ENCODE assay signal across 8 cellular contexts in genomic region chr2:118032169-118033013, GRCh38. TPM values are rescaled to one million over a fixed set of nuclear protein-coding genes. Genes with fewer than 3 reads are reported as not detected.
DNase-seq lines count a peak whose midpoint lies in the region; ATAC-seq and TF ChIP-seq lines count a peak whose summit lies in the region.

No MANE protein-coding gene starts in this region.

- no peak overlapping the region for H3K27ac Mint-ChIP-seq in activated CD4-positive, alpha-beta memory T cell treated with anti-CD3 and anti-CD28 coated beads, Interleukin-2, amount 10 ng/mL, durations not matched to agents 7 days and 5 days

- H3K4me1 ChIP-seq in trophoblast cell (ENCODE audit: control insufficient read depth in 1 of 2, insufficient read depth in 2 of 2, low read length in 2 of 2), result no peaks in the 10 kb centered on the region

- H3K18ac ChIP-seq in trophoblast cell (ENCODE audit: low read length), result no peak overlapping the region

- H2BK12ac ChIP-seq in trophoblast cell (ENCODE audit: low read length), result no peak overlapping the region

- no peaks in the 10 kb centered on the region for H3K79me1 ChIP-seq in trophoblast cell (ENCODE audit: low read length)

- no peaks in the 10 kb centered on the region for H3K4me1 Mint-ChIP-seq in activated CD4-positive, alpha-beta memory T cell treated with anti-CD3 and anti-CD28 coated beads, Interleukin-2, amount 10 ng/mL, durations not matched to agents 7 days and 5 days

- DNase-seq in BJ (ENCODE audit: low read depth), result no peak
- peak; percentile 11 for DNase-seq in NCI-H2029 (lab: John Stamatoyannopoulos, UW)
- peak; percentile 44 for DNase-seq in activated CD4-positive, alpha-beta memory T cell treated with anti-CD3 and anti-CD28 coated beads, Interleukin-2, amount 10 ng/mL, durations not matched to agents 7 days and 5 days
- DNase-seq in fibroblast of peridontal ligament (ENCODE audit: extremely low read depth), result peak; percentile 56
- peak; percentile 29 to 72 for DNase-seq in trophoblast cell

- H3K79me2 ChIP-seq in trophoblast cell (ENCODE audit: control insufficient read depth, insufficient read depth, low read length, poor library complexity), result no peaks in the 10 kb centered on the region

- 100% methylated on average over 1 of the region's 4 CpGs for WGBS in trophoblast cell (ENCODE audit: extremely low coverage, insufficient coverage, insufficient read length)

- H3K27me3 ChIP-seq in BJ (ENCODE audit: control insufficient read depth, insufficient read depth, low read length), result peaks cover 2% of the 10 kb centered on the region
- H3K27me3 ChIP-seq in trophoblast cell (ENCODE audit: insufficient read depth, low read length), result no peaks in the 10 kb centered on the region

- no peak overlapping the region for H4K8ac ChIP-seq in trophoblast cell (ENCODE audit: low read depth, low read length)

- ATAC-seq in GM18505 (IDR thresholded peaks at IDR 0.05; ENCODE audit: unreplicated experiment), result peak; percentile 77
- peak; percentile 88 for ATAC-seq in HG02870 (IDR thresholded peaks at IDR 0.05; ENCODE audit: unreplicated experiment)
- ATAC-seq in GM18907 (IDR thresholded peaks at IDR 0.05; ENCODE audit: unreplicated experiment), result no peak

- no peak overlapping the region for H4K91ac ChIP-seq in trophoblast cell (ENCODE audit: low read depth, low read length)

- no peak overlapping the region for H2AFZ ChIP-seq in trophoblast cell (ENCODE audit: insufficient read depth, low read length, poor library complexity)

- H3K4me3 ChIP-seq in BJ (ENCODE audit: low read depth, low read length), result no peak overlapping the region
- no peak overlapping the region for H3K4me3 ChIP-seq in trophoblast cell (ENCODE audit: low read depth, low read length)

- TF ChIP-seq CTCF in BJ (IDR thresholded peaks at IDR 0.05; ENCODE audit: insufficient read depth, low read depth, low read length), result peak; percentile 73

- peaks cover 55% of the 10 kb centered on the region for H3K27me3 Mint-ChIP-seq in activated CD4-positive, alpha-beta memory T cell treated with anti-CD3 and anti-CD28 coated beads, Interleukin-2, amount 10 ng/mL, durations not matched to agents 7 days and 5 days

- H2BK5ac ChIP-seq in trophoblast cell (ENCODE audit: low read depth, low read length, poor library complexity), result no peak overlapping the region

- no peak overlapping the region for H2BK120ac ChIP-seq in trophoblast cell (ENCODE audit: insufficient read depth, low read length, poor library complexity)

- no peak overlapping the region for H3K14ac ChIP-seq in trophoblast cell (ENCODE audit: low read length)

- no peak overlapping the region for H2AK5ac ChIP-seq in trophoblast cell (ENCODE audit: low read length)

- no peak overlapping the region for H3K9ac ChIP-seq in trophoblast cell (ENCODE audit: low read length)

- CTCF ChIA-PET in BJ (lab: Yijun Ruan, JAX), result interaction anchor here (0.7 to 3.1 kb wide), 23 partner anchors 9 to 834 kb away, joined by 3 to 17 read pairs (median 5); partner anchors contain the start of gene CCDC93
- CTCF ChIA-PET in activated CD4-positive, alpha-beta memory T cell treated with anti-CD3 and anti-CD28 coated beads, Interleukin-2, amount 10 ng/mL, durations not matched to agents 7 days and 5 days (lab: Charles Lee), result interaction anchor here (0.6 to 3.9 kb wide), 27 partner anchors 8 to 850 kb away, joined by 3 to 23 read pairs (median 4); partner anchors contain the start of gene CCDC93

- peaks cover 7% of the 10 kb centered on the region for H3K9me3 Mint-ChIP-seq in activated CD4-positive, alpha-beta memory T cell treated with anti-CD3 and anti-CD28 coated beads, Interleukin-2, amount 10 ng/mL, durations not matched to agents 7 days and 5 days

- no peaks in the 10 kb centered on the region for H3K9me3 ChIP-seq in trophoblast cell (ENCODE audit: insufficient read depth, low read depth, low read length)

- peaks cover 3% of the 10 kb centered on the region for H3K36me3 Mint-ChIP-seq in activated CD4-positive, alpha-beta memory T cell treated with anti-CD3 and anti-CD28 coated beads, Interleukin-2, amount 10 ng/mL, durations not matched to agents 7 days and 5 days (ENCODE audit: low read depth)

- H3K23ac ChIP-seq in trophoblast cell (ENCODE audit: low read length), result no peak overlapping the region

- no peak overlapping the region for H3K4me2 ChIP-seq in trophoblast cell (ENCODE audit: low read length)

- POLR2A ChIA-PET in BJ (lab: Charles Lee), result no interaction called here
- POLR2A ChIA-PET in activated CD4-positive, alpha-beta memory T cell treated with anti-CD3 and anti-CD28 coated beads, Interleukin-2, amount 10 ng/mL, durations not matched to agents 7 days and 5 days (lab: Charles Lee), result interaction anchor here (1.3 kb wide), 1 partner anchor 15 kb away, joined by 3 read pairs; no protein-coding TSS in a partner anchor

- TF ChIP-seq POLR2A in GM18505 (IDR thresholded peaks at IDR 0.05; ENCODE audit: borderline replicate concordance, extremely low read depth, insufficient read depth, insufficient read length), result no peak

- H3K4me3 Mint-ChIP-seq in activated CD4-positive, alpha-beta memory T cell treated with anti-CD3 and anti-CD28 coated beads, Interleukin-2, amount 10 ng/mL, durations not matched to agents 7 days and 5 days, result no peak overlapping the region

- H3K36me3 ChIP-seq in BJ (ENCODE audit: control insufficient read depth, insufficient read depth, low read length) (no peaks in the 10 kb centered on the region), trophoblast cell (ENCODE audit: control insufficient read depth in 1 of 2, insufficient read depth in 2 of 2, low read length in 2 of 2) (no peaks in the 10 kb centered on the region)

- H3K27ac ChIP-seq in trophoblast cell (ENCODE audit: low read depth, low read length), result no peak overlapping the region

- no peak overlapping the region for H4K12ac ChIP-seq in trophoblast cell (ENCODE audit: low read depth, low read length)

- H3K4ac ChIP-seq in trophoblast cell (ENCODE audit: low read depth, low read length), result no peak overlapping the region

RNA-seq across cellular contexts. Expression of gene CCDC93, which starts 18.5 kb away (rescaled TPM):
- 12.8 and 17.3 TPM in 2 replicates for polyA plus RNA-seq in BJ (2011; rRNA removed)
- polyA minus RNA-seq in BJ (2011; rRNA and poly(A)+ RNA removed), result 13.6 and 14.3 TPM in 2 replicates
- total RNA-seq in activated CD4-positive, alpha-beta memory T cell treated with anti-CD3 and anti-CD28 coated beads, Interleukin-2, amount 10 ng/mL, durations not matched to agents 7 days and 5 days, result 10 to 100 TPM; 35.0 to 35.6 TPM
- 28.6 and 28.8 TPM in 2 replicates for polyA plus RNA-seq in trophoblast cell (2013)

RNA-seq across cellular contexts. Expression of gene INSIG2, which starts 55.9 kb away (rescaled TPM):
- polyA plus RNA-seq in BJ (2011; rRNA removed), result 7.5 and 14.3 TPM in 2 replicates
- 3.1 and 9.8 TPM in 2 replicates for polyA minus RNA-seq in BJ (2011; rRNA and poly(A)+ RNA removed)
- 10 to 100 TPM; 38.2 to 40.9 TPM for total RNA-seq in activated CD4-positive, alpha-beta memory T cell treated with anti-CD3 and anti-CD28 coated beads, Interleukin-2, amount 10 ng/mL, durations not matched to agents 7 days and 5 days
- 7.8 and 8.2 TPM in 2 replicates for polyA plus RNA-seq in trophoblast cell (2013)
